ENCODE assay signal across 2 cellular contexts in genomic region chr11:62245271-62245753, GRCh38.
TF ChIP-seq lines count a peak whose summit lies in the region.

No MANE protein-coding gene starts in this region.

TF ChIP-seq in A549, 52 proteins besides CTCF, POLR2A, EP300 and RAD21:
- TF ChIP-seq REST (IDR thresholded peaks at IDR 0.05), result peak; percentile 89
- TF ChIP-seq MYC (IDR thresholded peaks at IDR 0.05; ENCODE audit: borderline replicate concordance, low read length), result no peak
- 0 out of 2 replicates have a peak, but pooled peaks have one; percentile 65 for TF ChIP-seq EHMT2 (IDR thresholded peaks at IDR 0.05; ENCODE audit: low read depth)

TF ChIP-seq in SK-N-SH, 30 proteins besides CTCF, POLR2A, EP300 and RAD21 (continued from another document):
- peak; percentile 92 for TF ChIP-seq REST (IDR thresholded peaks at IDR 0.05; ENCODE audit: low read depth, low read length)
- TF ChIP-seq MXI1 (IDR thresholded peaks at IDR 0.05; ENCODE audit: low read depth, low read length), result no peak
